8 cellular contexts compared by ENCODE assay signal in the genomic region with DNA sequence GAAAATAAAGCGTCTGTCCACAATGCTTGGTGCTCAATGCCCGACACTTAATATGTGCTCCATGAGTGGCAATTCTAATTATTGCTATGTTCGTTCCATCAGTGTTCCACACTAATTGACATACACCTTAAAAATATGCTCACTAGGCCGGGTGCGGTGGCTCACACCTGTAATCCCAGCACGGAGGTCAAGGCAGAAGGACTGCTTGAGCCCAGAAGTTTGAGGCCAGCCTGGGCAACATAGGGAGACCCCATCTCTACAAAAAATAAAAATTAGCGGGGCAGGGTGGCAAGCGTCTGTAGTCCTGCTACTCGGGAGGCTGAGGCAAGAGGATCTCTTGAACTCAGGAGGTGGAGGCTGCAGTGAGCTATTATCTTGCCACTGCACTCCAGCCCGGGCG. TPM values are rescaled to one million over a fixed set of nuclear protein-coding genes. Genes with fewer than 3 reads are reported as not detected.
A peak's percentile ranks its signal among the peaks of the same experiment; 100 is the strongest.
DNase-seq lines count a peak whose midpoint lies in the region; ATAC-seq and TF ChIP-seq lines count a peak whose summit lies in the region.

No MANE protein-coding gene starts in this region.

- no peaks in the 10 kb centered on the region for H3K4me1 ChIP-seq in RWPE2 (ENCODE audit: insufficient read depth, poor library complexity, severe bottlenecking)
- peaks cover 14 to 39% (median 30%) of the 10 kb centered on the region in 4 donors for H3K4me1 ChIP-seq in esophagus muscularis mucosa

- ATAC-seq in RWPE2 (ENCODE audit: low read depth) (no peak), HG02623 (IDR thresholded peaks at IDR 0.05; ENCODE audit: unreplicated experiment) (no peak), GM21723 (IDR thresholded peaks at IDR 0.05; ENCODE audit: unreplicated experiment) (no peak)

- WGBS in esophagus muscularis mucosa: 96% methylated on average over 11 of the region's 11 CpGs

- intact Hi-C loops in esophagus muscularis mucosa (cut with DNase I): loop anchor here (10.0 kb wide), 2 partner anchors 188 to 438 kb away; no protein-coding TSS in a partner anchor

- TF ChIP-seq EP300 in esophagus muscularis mucosa (IDR thresholded peaks at IDR 0.05): no peak

- H3K27me3 ChIP-seq in GM06990 (replicated peaks; ENCODE audit: control insufficient read depth, insufficient read depth, low read length) (no peaks in the 10 kb centered on the region), RWPE2 (ENCODE audit: insufficient read depth, poor library complexity, severe bottlenecking) (no peaks in the 10 kb centered on the region), esophagus muscularis mucosa (no peaks in the 10 kb centered on the region)

- peak overlapping the region; percentile 50 for H3K27ac ChIP-seq in RWPE2 (ENCODE audit: poor library complexity, severe bottlenecking)
- H3K27ac ChIP-seq in esophagus muscularis mucosa (replicated peaks in 1 of 4): peak overlapping the region; percentile 82 to 91 (median 86)

- DNase-seq in GM06990 (ENCODE audit: extremely low read depth, insufficient read length) (no peak), RWPE2 (ENCODE audit: low spot score) (no peak), esophagus muscularis mucosa (ENCODE audit: extremely low spot score) (no peak), retinal pigment epithelial cell (ENCODE audit: low read depth) (no peak), NCI-H226 (no peak), superior temporal gyrus (ENCODE audit: extremely low spot score) (no peak)

- no peaks in the 10 kb centered on the region for H3K9me3 ChIP-seq in RWPE2 (ENCODE audit: severe bottlenecking)
- H3K9me3 ChIP-seq in esophagus muscularis mucosa: no peaks in the 10 kb centered on the region

- peak overlapping the region; percentile 84 for H3K4me3 ChIP-seq in GM06990 (replicated peaks; ENCODE audit: low read depth, low read length)
- H3K4me3 ChIP-seq in RWPE2 (ENCODE audit: severe bottlenecking): peak overlapping the region; percentile 96
- peak overlapping the region; percentile 92 to 99 (median 95) for H3K4me3 ChIP-seq in esophagus muscularis mucosa
- peak overlapping the region; percentile 69 for H3K4me3 ChIP-seq in retinal pigment epithelial cell (ENCODE audit: low read length)

- TF ChIP-seq CTCF in GM06990 (IDR thresholded peaks at IDR 0.05; ENCODE audit: insufficient read depth, low read length, poor library complexity, severe bottlenecking): no peak
- TF ChIP-seq CTCF in RWPE2 (IDR thresholded peaks at IDR 0.05; ENCODE audit: poor library complexity, severe bottlenecking): no peak
- no peak for TF ChIP-seq CTCF in esophagus muscularis mucosa (IDR thresholded peaks at IDR 0.05)
- no peak for TF ChIP-seq CTCF in retinal pigment epithelial cell (conservative IDR thresholded peaks at IDR 0.05; ENCODE audit: low read depth, low read length)

- TF ChIP-seq POLR2A in esophagus muscularis mucosa (IDR thresholded peaks at IDR 0.05; ENCODE audit: low read depth): no peak

- H3K36me3 ChIP-seq in GM06990 (ENCODE audit: control insufficient read depth, insufficient read depth, low read length) (no peaks in the 10 kb centered on the region), RWPE2 (ENCODE audit: low read depth) (no peaks in the 10 kb centered on the region), esophagus muscularis mucosa (no peaks in the 10 kb centered on the region)

RNA-seq across cellular contexts. Expression of gene HECTD4, which starts 0.6 kb away (rescaled TPM):
- total RNA-seq in esophagus muscularis mucosa: 10 to 100 TPM; 27.3 to 59.3 (median 44.9) TPM

RNA-seq across cellular contexts. Expression of gene RPL6, which starts 26.5 kb away (rescaled TPM):
- 1,000 to 10,000 TPM in 3 of 4 donors, 100 to 1,000 TPM in 1; 946 to 1,705 (median 1,459) TPM for total RNA-seq in esophagus muscularis mucosa

RNA-seq across cellular contexts. Expression of gene PTPN11, which starts 35.9 kb away (rescaled TPM):
- total RNA-seq in esophagus muscularis mucosa: 100 to 1,000 TPM; 132 to 142 (median 139) TPM
